ENCODE assay signal across 17 cellular contexts in genomic region chr4:55253911-55254593, GRCh38.
"Had no signal": no experiment of that assay in that cellular context is flagged by ENCODE, and none has a peak within 500 bp of the region (broad histone marks: within the 10 kb centered on the region; RNA-seq: fewer than 3 reads in every experiment).

No MANE protein-coding gene starts in this region.

- H3K4me1 ChIP-seq: ascending aorta, esophagus squamous epithelium, sigmoid colon, tibial artery had no signal

- H3K27ac Mint-ChIP-seq: activated naive CD4-positive, alpha-beta T cell treated with anti-CD3 and anti-CD28 coated beads, Interleukin-2, amount 50 U/mL, for 24 hours; naive thymus-derived CD8-positive, alpha-beta T cell had no signal

- H3K9me3 Mint-ChIP-seq: activated naive CD4-positive, alpha-beta T cell treated with anti-CD3 and anti-CD28 coated beads, Interleukin-2, amount 50 U/mL, for 24 hours; naive thymus-derived CD8-positive, alpha-beta T cell had no signal

- H3K4me3 Mint-ChIP-seq: activated naive CD4-positive, alpha-beta T cell treated with anti-CD3 and anti-CD28 coated beads, Interleukin-2, amount 50 U/mL, for 24 hours; naive thymus-derived CD8-positive, alpha-beta T cell had no signal

- DNase-seq: activated CD4-positive, alpha-beta T cell treated with anti-CD3 and anti-CD28 coated beads for 1 hour; activated CD4-positive, alpha-beta T cell treated with anti-CD3 and anti-CD28 coated beads, Interleukin-2, amount 50 U/mL, for 4 hours; activated gamma-delta T cell; cerebellar nuclear complex; effector CD4-positive, alpha-beta T cell; esophagus squamous epithelium; hippocampal formation; kidney; left ventricle myocardium inferior; naive thymus-derived CD8-positive, alpha-beta T cell; nucleus accumbens; sigmoid colon; spleen; stimulated activated naive CD4-positive, alpha-beta T cell; tibial artery had no signal

- H3K36me3 Mint-ChIP-seq: activated naive CD4-positive, alpha-beta T cell treated with anti-CD3 and anti-CD28 coated beads, Interleukin-2, amount 50 U/mL, for 24 hours; naive thymus-derived CD8-positive, alpha-beta T cell had no signal

- H3K4me1 Mint-ChIP-seq: activated naive CD4-positive, alpha-beta T cell treated with anti-CD3 and anti-CD28 coated beads, Interleukin-2, amount 50 U/mL, for 24 hours; naive thymus-derived CD8-positive, alpha-beta T cell had no signal

- H3K27ac ChIP-seq: ascending aorta, esophagus squamous epithelium, left ventricle myocardium inferior, sigmoid colon, spleen, tibial artery had no signal

- H3K27me3 ChIP-seq: ascending aorta, esophagus squamous epithelium, sigmoid colon, tibial artery had no signal

- H3K36me3 ChIP-seq: ascending aorta, esophagus squamous epithelium, left ventricle myocardium inferior, sigmoid colon, spleen, tibial artery had no signal

- ATAC-seq: naive thymus-derived CD8-positive, alpha-beta T cell had no signal

- H3K4me3 ChIP-seq: ascending aorta, esophagus squamous epithelium, left ventricle myocardium inferior, sigmoid colon, spleen, tibial artery had no signal

- H3K9me3 ChIP-seq: ascending aorta, esophagus squamous epithelium, left ventricle myocardium inferior, sigmoid colon, spleen, tibial artery had no signal
